ENCODE assay signal across 8 cellular contexts in genomic region chr6:127267742-127268588, GRCh38. TPM values are rescaled to one million over a fixed set of nuclear protein-coding genes. Genes with fewer than 3 reads are reported as not detected.
DNase-seq lines count a peak whose midpoint lies in the region; ATAC-seq and TF ChIP-seq lines count a peak whose summit lies in the region.

No MANE protein-coding gene starts in this region.

- in situ Hi-C loops in G401 (cut with HindIII; ENCODE audit: low sequenced_read_pairs): no loop called here

- TF ChIP-seq EP300 in stomach (IDR thresholded peaks at IDR 0.05): no peak

- H3K27me3 Mint-ChIP-seq in immature natural killer cell (ENCODE audit: low read depth in 3 of 3): peaks cover 8 to 13% (median 8%) of the 10 kb centered on the region in 3 donors

- H3K4me1 Mint-ChIP-seq in immature natural killer cell: peaks cover 48 to 63% of the 10 kb centered on the region in 2 donors

- TF ChIP-seq POLR2A in stomach (IDR thresholded peaks at IDR 0.05): no peak

- H3K36me3 Mint-ChIP-seq in activated naive CD4-positive, alpha-beta T cell treated with anti-CD3 and anti-CD28 coated beads, Interleukin-2, amount 50 U/mL, for 72 hours: peaks cover 13 to 18% of the 10 kb centered on the region in 2 donors
- H3K36me3 Mint-ChIP-seq in immature natural killer cell: no peaks in the 10 kb centered on the region

- 1 to 3% (median 2%) methylated on average over 13 of the region's 13 CpGs for WGBS in stomach, 5 donors

- DNase-seq in G401 (ENCODE audit: low spot score): peak; percentile 51
- no peak for DNase-seq in activated naive CD4-positive, alpha-beta T cell treated with anti-CD3 and anti-CD28 coated beads, Interleukin-2, amount 50 U/mL, for 72 hours (ENCODE audit: low spot score in 2 of 2)
- DNase-seq in immature natural killer cell: peak in 2 of 3 donors; percentile 1 to 2
- DNase-seq in stomach: no peak
- DNase-seq in mesenteric fat pad (ENCODE audit: low spot score): no peak
- no peak for DNase-seq in NOMO-1 treated with DMSO at 0.1 percent for 48 hours (lab: John Stamatoyannopoulos, UW; ENCODE audit: unreplicated experiment)

- no peaks in the 10 kb centered on the region for H3K36me3 ChIP-seq in stomach

- no peaks in the 10 kb centered on the region for H3K27me3 ChIP-seq in stomach

- no peaks in the 10 kb centered on the region for H3K9me3 Mint-ChIP-seq in activated naive CD4-positive, alpha-beta T cell treated with anti-CD3 and anti-CD28 coated beads, Interleukin-2, amount 50 U/mL, for 72 hours
- no peaks in the 10 kb centered on the region for H3K9me3 Mint-ChIP-seq in immature natural killer cell

- H3K27ac Mint-ChIP-seq in activated naive CD4-positive, alpha-beta T cell treated with anti-CD3 and anti-CD28 coated beads, Interleukin-2, amount 50 U/mL, for 72 hours: peak overlapping the region; percentile 95 to 99
- peak overlapping the region; percentile 96 to 100 (median 97) for H3K27ac Mint-ChIP-seq in immature natural killer cell

- TF ChIP-seq CTCF in stomach (IDR thresholded peaks at IDR 0.05): no peak

- intact Hi-C loops in stomach (cut with DNase I; ENCODE audit: low total_unique reads): no loop called here

- peaks cover 0 to 58% (median 23%) of the 10 kb centered on the region in 4 donors for H3K4me1 ChIP-seq in stomach

- ATAC-seq in HG03432 (IDR thresholded peaks at IDR 0.05; ENCODE audit: unreplicated experiment) (peak; percentile 0), HG02884 (IDR thresholded peaks at IDR 0.05; ENCODE audit: unreplicated experiment) (no peak)
- ATAC-seq in activated naive CD4-positive, alpha-beta T cell treated with anti-CD3 and anti-CD28 coated beads, Interleukin-2, amount 50 U/mL, for 72 hours: no peak

- no peaks in the 10 kb centered on the region for H3K9me3 ChIP-seq in stomach

- peak overlapping the region; percentile 92 to 100 (median 98) for H3K4me3 Mint-ChIP-seq in immature natural killer cell

- H3K4me3 ChIP-seq in stomach: peak overlapping the region; percentile 58 to 94 (median 77)

- H3K27ac ChIP-seq in stomach: peak overlapping the region; percentile 97 to 99 (median 99)

RNA-seq across cellular contexts. Expression of gene RNF146, which starts 1.3 kb away (rescaled TPM):
- 14.8 and 21.7 TPM in 2 replicates for total RNA-seq in G401 (2014; rRNA removed; shearing (Covaris generic))
- total RNA-seq in activated naive CD4-positive, alpha-beta T cell treated with anti-CD3 and anti-CD28 coated beads, Interleukin-2, amount 50 U/mL, for 72 hours: 10 to 100 TPM; 11.2 to 15.1 TPM
- polyA plus RNA-seq in immature natural killer cell: 10 to 100 TPM; 11.3 to 26.9 (median 25.1) TPM
- total RNA-seq in stomach: 100 to 1,000 TPM in 1 of 5 donors, 10 to 100 TPM in 4; 14.2 to 101 (median 58.9) TPM
- 10 to 100 TPM; 16.6 to 30.5 (median 21.1) TPM for polyA plus RNA-seq in stomach
- 41.7 TPM for total RNA-seq in mesenteric fat pad

Comparison
In these comparisons a context has a peak if more than half of its experiments do, and no peak if none do; other contexts are left out.
1. DNase-seq: peak in G401 (single experiment) and immature natural killer cell (2 of 3); none in activated naive CD4-positive, alpha-beta T cell treated with anti-CD3 and anti-CD28 coated beads, Interleukin-2, amount 50 U/mL, for 72 hours (0 of 2), stomach (single experiment), mesenteric fat pad (single experiment) and NOMO-1 treated with DMSO at 0.1 percent for 48 hours (single experiment).